Comparison of ENCODE assay signal across 1 cellular context in genomic region chr22:36162127-36163034, GRCh38.
TF ChIP-seq lines count a peak whose summit lies in the region.

No MANE protein-coding gene starts in this region.

TF ChIP-seq in HepG2, 621 proteins besides CTCF, POLR2A, EP300 and RAD21 (continued from another document):
- TF ChIP-seq KIAA2018 (CRISPR knock-in tag; IDR thresholded peaks at IDR 0.05; ENCODE audit: borderline replicate concordance) = no peak
- TF ChIP-seq, protein P1, sequence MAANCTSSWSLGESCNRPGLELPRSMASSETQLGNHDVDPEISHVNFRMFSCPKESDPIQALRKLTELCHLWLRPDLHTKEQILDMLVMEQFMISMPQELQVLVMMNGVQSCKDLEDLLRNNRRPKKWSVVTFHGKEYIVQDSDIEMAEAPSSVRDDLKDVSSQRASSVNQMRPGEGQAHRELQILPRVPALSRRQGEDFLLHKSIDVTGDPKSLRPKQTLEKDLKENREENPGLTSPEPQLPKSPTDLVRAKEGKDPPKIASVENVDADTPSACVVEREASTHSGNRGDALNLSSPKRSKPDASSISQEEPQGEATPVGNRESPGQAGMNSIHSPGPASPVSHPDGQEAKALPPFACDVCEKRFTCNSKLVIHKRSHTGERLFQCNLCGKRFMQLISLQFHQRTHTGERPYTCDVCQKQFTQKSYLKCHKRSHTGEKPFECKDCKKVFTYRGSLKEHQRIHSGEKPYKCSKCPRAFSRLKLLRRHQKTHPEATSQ (CRISPR knock-in tag; IDR thresholded peaks at IDR 0.05; ENCODE audit: borderline replicate concordance) = no peak
- TF ChIP-seq MNT (IDR thresholded peaks at IDR 0.05) = no peak
- TF ChIP-seq EHMT2 (IDR thresholded peaks at IDR 0.05; ENCODE audit: borderline replicate concordance, low read depth, low read length) = no peak
- no peak for TF ChIP-seq ZBTB42 (CRISPR knock-in tag; IDR thresholded peaks at IDR 0.05)
